19 cellular contexts compared by ENCODE assay signal in genomic region chr2:73718851-73719621, GRCh38.
"Had no signal": no experiment of that assay in that cellular context is flagged by ENCODE, and none has a peak within 500 bp of the region (broad histone marks: within the 10 kb centered on the region; RNA-seq: fewer than 3 reads in every experiment).

No MANE protein-coding gene starts in this region.

- H3K36me3 ChIP-seq: SJSA1 had no signal

- H3K4me3 ChIP-seq: SJSA1, SK-N-MC had no signal

- H3K27ac ChIP-seq: SJSA1, SK-N-MC had no signal

- DNase-seq: KBM-7, MV-4-11, NCI-H1048, NCI-H1105, NCI-H1417, NCI-H1436 treated with DMSO at 0.1 percent for 48 hours, NCI-H1694, NCI-H187 treated with DMSO at 0.1 percent for 48 hours, NCI-H2029 treated with DMSO at 0.1 percent for 48 hours, NCI-H2107, NCI-H2227 treated with DMSO at 0.1 percent for 48 hours, NCI-H524 treated with DMSO at 0.1 percent for 48 hours, NCI-H69, NCI-H774, Right ventricle myocardium superior, RPMI8226, SIG-M5 had no signal

- H3K4me1 ChIP-seq: SJSA1 had no signal

- H3K9me3 ChIP-seq: SJSA1 had no signal

- H3K27me3 ChIP-seq: SJSA1 had no signal
